10 cellular contexts compared by ENCODE assay signal in genomic region chr7:150955519-150956394, GRCh38. TPM values are rescaled to one million over a fixed set of nuclear protein-coding genes. Genes with fewer than 3 reads are reported as not detected.
DNase-seq lines count a peak whose midpoint lies in the region; ATAC-seq and TF ChIP-seq lines count a peak whose summit lies in the region.
"Had no signal": no experiment of that assay in that cellular context is flagged by ENCODE, and none has a peak within 500 bp of the region (broad histone marks: within the 10 kb centered on the region; RNA-seq: fewer than 3 reads in every experiment).

No MANE protein-coding gene starts in this region.

- no peaks in the 10 kb centered on the region for H3K9me3 Mint-ChIP-seq in endodermal cell
- no peaks in the 10 kb centered on the region for H3K9me3 Mint-ChIP-seq in activated CD8-positive, alpha-beta memory T cell treated with anti-CD3 and anti-CD28 coated beads, Interleukin-2, amount 10 ng/mL, durations not matched to agents 7 days and 5 days (ENCODE audit: low read depth)

- H3K4me3 Mint-ChIP-seq in endodermal cell: no peak overlapping the region
- H3K4me3 Mint-ChIP-seq in activated CD8-positive, alpha-beta memory T cell treated with anti-CD3 and anti-CD28 coated beads, Interleukin-2, amount 10 ng/mL, durations not matched to agents 7 days and 5 days: no peak overlapping the region

- H3K27ac ChIP-seq in AG04450 (ENCODE audit: low read depth, low read length): no peak overlapping the region
- H3K27ac ChIP-seq in endodermal cell (ENCODE audit: low read depth, low read length): no peak overlapping the region
- H3K27ac ChIP-seq: SK-N-MC had no signal

- peak overlapping the region; percentile 29 for H3K4me3 ChIP-seq in AG04450 (ENCODE audit: low read depth, low read length)
- no peak overlapping the region for H3K4me3 ChIP-seq in endodermal cell (ENCODE audit: low read length)
- H3K4me3 ChIP-seq: SK-N-MC had no signal

- 56 to 63% methylated on average over 12 to 37 of the region's 38 CpGs for whole genome bisulfite sequencing in endodermal cell (ENCODE audit: insufficient coverage in 1 of 2, insufficient read length in 1 of 2), 2 experiments

- no peaks in the 10 kb centered on the region for H3K36me3 Mint-ChIP-seq in endodermal cell (ENCODE audit: low read depth)
- no peaks in the 10 kb centered on the region for H3K36me3 Mint-ChIP-seq in activated CD8-positive, alpha-beta memory T cell treated with anti-CD3 and anti-CD28 coated beads, Interleukin-2, amount 10 ng/mL, durations not matched to agents 7 days and 5 days

- peaks cover 7% of the 10 kb centered on the region for H3K4me1 Mint-ChIP-seq in endodermal cell
- peaks cover 1% of the 10 kb centered on the region for H3K4me1 Mint-ChIP-seq in activated CD8-positive, alpha-beta memory T cell treated with anti-CD3 and anti-CD28 coated beads, Interleukin-2, amount 10 ng/mL, durations not matched to agents 7 days and 5 days

- TF ChIP-seq CTCF in AG04450 (IDR thresholded peaks at IDR 0.05; ENCODE audit: low read depth, low read length) (no peak), endodermal cell (conservative IDR thresholded peaks at IDR 0.05) (no peak)

- no peaks in the 10 kb centered on the region for H3K4me1 ChIP-seq in endodermal cell (ENCODE audit: control insufficient read depth, insufficient read depth, low read length)

- H3K9me3 ChIP-seq in AG04450 (ENCODE audit: control insufficient read depth, insufficient read depth, low read length) (no peaks in the 10 kb centered on the region; the same call in 1 of the 2 replicates), endodermal cell (ENCODE audit: control insufficient read depth, low read length) (no peaks in the 10 kb centered on the region)

- H3K9ac ChIP-seq in endodermal cell (ENCODE audit: extremely low read depth, low read length, poor library complexity, severe bottlenecking): no peak overlapping the region

- POLR2A ChIA-PET in AG04450 (lab: Yijun Ruan, JAX): no interaction called here

- CTCF ChIA-PET in AG04450 (lab: Charles Lee): interaction anchor here (0.6 to 1.1 kb wide), 2 partner anchors 30 to 58 kb away, joined by 3 to 4 read pairs; no protein-coding TSS in a partner anchor
- CTCF ChIA-PET in activated CD8-positive, alpha-beta memory T cell treated with anti-CD3 and anti-CD28 coated beads, Interleukin-2, amount 10 ng/mL, durations not matched to agents 7 days and 5 days (lab: Charles Lee): no interaction called here

- ATAC-seq in HG03457 (IDR thresholded peaks at IDR 0.05; ENCODE audit: unreplicated experiment) (no peak), GM19455 (IDR thresholded peaks at IDR 0.05; ENCODE audit: unreplicated experiment) (no peak)
- ATAC-seq in activated CD8-positive, alpha-beta memory T cell treated with anti-CD3 and anti-CD28 coated beads, Interleukin-2, amount 10 ng/mL, durations not matched to agents 7 days and 5 days: no peak

- DNase-seq in AG04450 (ENCODE audit: low read depth, low spot score) (no peak), NCI-H2171 treated with DMSO at 0.1 percent for 48 hours (lab: John Stamatoyannopoulos, UW) (peak; percentile 69), endodermal cell (peak; percentile 78), myocyte (ENCODE audit: low read depth) (peak; percentile 54)
- no peak for DNase-seq in activated CD8-positive, alpha-beta memory T cell treated with anti-CD3 and anti-CD28 coated beads, Interleukin-2, amount 10 ng/mL, durations not matched to agents 7 days and 5 days
- DNase-seq in activated CD4-positive, alpha-beta T cell treated with anti-CD3 and anti-CD28 coated beads, Interleukin-2, amount 50 U/mL, for 1 hour: no peak
- DNase-seq: activated T-cell treated with anti-CD3 and anti-CD28 coated beads, Interleukin-2, amount 50 U/mL, for 1 hour had no signal

- H3K27me3 ChIP-seq in AG04450 (ENCODE audit: control insufficient read depth, insufficient read depth, low read length) (peaks cover 11% of the 10 kb centered on the region), endodermal cell (ENCODE audit: control insufficient read depth, insufficient read depth, low read length, poor library complexity, severe bottlenecking) (no peaks in the 10 kb centered on the region)

- H3K36me3 ChIP-seq in endodermal cell (ENCODE audit: control insufficient read depth, insufficient read depth, low read length): no peaks in the 10 kb centered on the region

- no peak overlapping the region for H3K27ac Mint-ChIP-seq in endodermal cell
- H3K27ac Mint-ChIP-seq in activated CD8-positive, alpha-beta memory T cell treated with anti-CD3 and anti-CD28 coated beads, Interleukin-2, amount 10 ng/mL, durations not matched to agents 7 days and 5 days: no peak overlapping the region

- peaks cover 43% of the 10 kb centered on the region for H3K27me3 Mint-ChIP-seq in endodermal cell (ENCODE audit: insufficient read depth)
- peaks cover 34% of the 10 kb centered on the region for H3K27me3 Mint-ChIP-seq in activated CD8-positive, alpha-beta memory T cell treated with anti-CD3 and anti-CD28 coated beads, Interleukin-2, amount 10 ng/mL, durations not matched to agents 7 days and 5 days

RNA-seq across cellular contexts. Expression of gene KCNH2, which starts 22.4 kb away (rescaled TPM):
- 1.3 and 2.0 TPM in 2 replicates for polyA plus RNA-seq in AG04450 (2011; rRNA removed)
- 1.6 and 1.7 TPM in 2 replicates for polyA minus RNA-seq in AG04450 (2011; rRNA and poly(A)+ RNA removed)
- total RNA-seq in endodermal cell (1 to 10 TPM; 1.1 to 1.9 TPM), myocyte (6.9 and 8.7 TPM in 2 replicates)
- polyA plus RNA-seq in endodermal cell (2013, experiment 1 of 2): 19.3 TPM
- 17.8 TPM for polyA plus RNA-seq in endodermal cell (2013, experiment 2 of 2)
- 2.3 TPM for polyA plus RNA-seq in myocyte (2012)
- total RNA-seq in activated CD8-positive, alpha-beta memory T cell treated with anti-CD3 and anti-CD28 coated beads, Interleukin-2, amount 10 ng/mL, durations not matched to agents 7 days and 5 days: under 1 TPM in 1 of 2 experiments, not detected in 1; 0.07 TPM

RNA-seq across cellular contexts. Expression of gene NOS3, which starts 35.1 kb away (rescaled TPM):
- polyA plus RNA-seq in AG04450 (2011; rRNA removed): 0.60 and 1.5 TPM in 2 replicates
- polyA minus RNA-seq in AG04450 (2011; rRNA and poly(A)+ RNA removed): 0.17 and 0.32 TPM in 2 replicates
- total RNA-seq in endodermal cell: 1 to 10 TPM; 2.3 to 9.1 TPM
- 4.0 TPM for polyA plus RNA-seq in endodermal cell (2013, experiment 1 of 2)
- 4.1 TPM for polyA plus RNA-seq in endodermal cell (2013, experiment 2 of 2)
- not detected in 2 replicates for total RNA-seq in myocyte
- polyA plus RNA-seq in myocyte (2012): not detected
- total RNA-seq in activated CD8-positive, alpha-beta memory T cell treated with anti-CD3 and anti-CD28 coated beads, Interleukin-2, amount 10 ng/mL, durations not matched to agents 7 days and 5 days: 10 to 100 TPM in 1 of 2 experiments, 1 to 10 TPM in 1; 6.4 to 10.8 TPM

Comparison
In these comparisons a context has a peak if more than half of its experiments do, and no peak if none do; other contexts are left out.
1. DNase-seq: peak in NCI-H2171 treated with DMSO at 0.1 percent for 48 hours (single experiment), endodermal cell (single experiment) and myocyte (single experiment); none in AG04450 (single experiment), activated CD8-positive, alpha-beta memory T cell treated with anti-CD3 and anti-CD28 coated beads, Interleukin-2, amount 10 ng/mL, durations not matched to agents 7 days and 5 days (single experiment) and activated CD4-positive, alpha-beta T cell treated with anti-CD3 and anti-CD28 coated beads, Interleukin-2, amount 50 U/mL, for 1 hour (single experiment).